ENCODE assay signal across 1 cellular context in genomic region chr15:75760689-75761435, GRCh38.
TF ChIP-seq lines count a peak whose summit lies in the region.

No MANE protein-coding gene starts in this region.

TF ChIP-seq in GM23338, 12 proteins besides CTCF, POLR2A, EP300 and RAD21 (continued from another document):
- no peak for TF ChIP-seq ZNF462 (CRISPR knock-in tag; IDR thresholded peaks at IDR 0.05)
- no peak for TF ChIP-seq ZNF331 (CRISPR knock-in tag; IDR thresholded peaks at IDR 0.05; ENCODE audit: low read depth)
